In the genomic region with DNA sequence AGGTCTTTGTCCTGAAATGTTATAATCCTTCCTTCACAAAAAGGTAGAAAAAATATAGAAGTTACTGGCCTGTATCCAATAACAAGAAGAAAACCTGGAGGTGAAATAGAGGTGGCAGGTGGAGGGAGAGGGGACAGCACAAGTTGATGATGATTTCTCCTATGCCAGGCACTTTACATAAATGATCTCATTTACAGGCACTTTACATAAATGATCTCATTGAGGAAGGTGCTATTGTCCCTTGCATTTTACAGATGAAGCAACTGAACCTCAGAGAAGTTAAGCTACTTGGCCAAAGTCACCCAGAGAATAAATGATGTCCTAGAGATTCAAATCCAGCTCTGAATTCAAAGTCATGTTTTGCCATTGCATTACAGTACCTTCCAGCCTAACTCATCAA, we compare ENCODE assay signal across 19 cellular contexts. TPM values are rescaled to one million over a fixed set of nuclear protein-coding genes. Genes with fewer than 3 reads are reported as not detected.
DNase-seq lines count a peak whose midpoint lies in the region; ATAC-seq, FAIRE-seq and TF ChIP-seq lines count a peak whose summit lies in the region.
"Had no signal": no experiment of that assay in that cellular context is flagged by ENCODE, and none has a peak within 500 bp of the region (broad histone marks: within the 10 kb centered on the region; RNA-seq: fewer than 3 reads in every experiment).

No MANE protein-coding gene starts in this region.

- no peak for FAIRE-seq in A549 (lab: Jason Lieb, UNC)

- TF ChIP-seq EP300 in A549 (IDR thresholded peaks at IDR 0.05) = no peak

- H3K27ac ChIP-seq in A549 = no peak overlapping the region
- peak overlapping the region; percentile 19; the same call in 1 of the 2 replicates for H3K27ac ChIP-seq in HEK293 (ENCODE audit: extremely low read depth, low read depth, low read length)
- H3K27ac ChIP-seq: BLaER1, SJCRH30 had no signal

- no peaks in the 10 kb centered on the region for H3K36me3 ChIP-seq in HEK293 (ENCODE audit: control insufficient read depth in 2 of 2, insufficient read depth in 1 of 2, low read length in 2 of 2)
- H3K36me3 ChIP-seq: BLaER1, SJCRH30 had no signal

- H3K4me3 Mint-ChIP-seq in brain = no peak overlapping the region
- no peak overlapping the region for H3K4me3 Mint-ChIP-seq in mesothelial cell of epicardium
- H3K4me3 Mint-ChIP-seq in stimulated activated naive CD8-positive, alpha-beta T cell treated with anti-CD3 and anti-CD28 coated beads, Interleukin-15, amount 100 ng/mL, for 72 hours = no peak overlapping the region
- H3K4me3 Mint-ChIP-seq: CD4-positive, alpha-beta T cell; HFFc6 had no signal

- no peak for TF ChIP-seq CTCF in A549 (IDR thresholded peaks at IDR 0.05)
- TF ChIP-seq CTCF in HEK293 (tag by site-specific recombination; IDR thresholded peaks at IDR 0.05) = no peak
- TF ChIP-seq CTCF in brain (conservative IDR thresholded peaks at IDR 0.05) = no peak
- TF ChIP-seq CTCF in mesothelial cell of epicardium (IDR thresholded peaks at IDR 0.05; ENCODE audit: unreplicated experiment) = no peak

- no peak for TF ChIP-seq RAD21 in A549 (conservative IDR thresholded peaks at IDR 0.05 in 1 of 2, IDR thresholded peaks at IDR 0.05 in 1 of 2)

- H3K36me3 Mint-ChIP-seq in brain (no peaks in the 10 kb centered on the region), mesothelial cell of epicardium (no peaks in the 10 kb centered on the region)

- TF ChIP-seq POLR2A in A549 (IDR thresholded peaks at IDR 0.05; ENCODE audit: low read length) = no peak

- CTCF ChIA-PET in A549 (lab: Yijun Ruan, JAX) = no interaction called here
- CTCF ChIA-PET in HEK293 (lab: Yijun Ruan, JAX) = interaction anchor here (1.6 kb wide), 1 partner anchor 50 kb away, joined by 4 read pairs; no protein-coding TSS in a partner anchor

- H3K27me3 Mint-ChIP-seq in brain = peaks cover 3% of the 10 kb centered on the region
- no peaks in the 10 kb centered on the region for H3K27me3 Mint-ChIP-seq in mesothelial cell of epicardium (ENCODE audit: low read depth)
- H3K27me3 Mint-ChIP-seq in stimulated activated naive CD8-positive, alpha-beta T cell treated with anti-CD3 and anti-CD28 coated beads, Interleukin-15, amount 100 ng/mL, for 72 hours = peaks cover 7% of the 10 kb centered on the region

- H3K9me3 Mint-ChIP-seq in brain = peaks cover 0 to 12% (median 0%) of the 10 kb centered on the region in 5 experiments
- peaks cover 9% of the 10 kb centered on the region for H3K9me3 Mint-ChIP-seq in mesothelial cell of epicardium
- no peaks in the 10 kb centered on the region for H3K9me3 Mint-ChIP-seq in stimulated activated naive CD8-positive, alpha-beta T cell treated with anti-CD3 and anti-CD28 coated beads, Interleukin-15, amount 100 ng/mL, for 72 hours
- H3K9me3 Mint-ChIP-seq: CD4-positive, alpha-beta T cell; HFFc6 had no signal

- H3K4me2 ChIP-seq in A549 = peak overlapping the region; percentile 36
- H3K4me2 ChIP-seq: BLaER1 had no signal

- H3K4me1 ChIP-seq in A549 (peaks cover 12% of the 10 kb centered on the region), HEK293 (ENCODE audit: control insufficient read depth, insufficient read depth, low read length) (peaks cover 14% of the 10 kb centered on the region)

- peak overlapping the region in 4 of 5 experiments; percentile 73 to 82 (median 80) for H3K27ac Mint-ChIP-seq in brain
- peak overlapping the region; percentile 85 for H3K27ac Mint-ChIP-seq in mesothelial cell of epicardium
- no peak overlapping the region for H3K27ac Mint-ChIP-seq in stimulated activated naive CD8-positive, alpha-beta T cell treated with anti-CD3 and anti-CD28 coated beads, Interleukin-15, amount 100 ng/mL, for 72 hours
- H3K27ac Mint-ChIP-seq: CD4-positive, alpha-beta T cell; HFFc6 had no signal

- DNase-seq in A549 (ENCODE audit: low read depth in 1 of 2, low spot score in 1 of 2) = no peak
- no peak for DNase-seq in mesothelial cell of epicardium (ENCODE audit: low spot score in 2 of 2, unreplicated experiment in 2 of 2)
- no peak for DNase-seq in stimulated activated naive CD8-positive, alpha-beta T cell treated with anti-CD3 and anti-CD28 coated beads, Interleukin-15, amount 100 ng/mL, for 72 hours
- DNase-seq in SIG-M5 treated with dmso at 0.1 percent for 504 hours (lab: John Stamatoyannopoulos, UW; ENCODE audit: unreplicated experiment) = no peak
- DNase-seq: CD4-positive, alpha-beta T cell; H7; KBM-7; MM.1S; NCI-H1048; NCI-H1436 treated with DMSO at 0.1 percent for 48 hours; NCI-H1930; NCI-H510A treated with DMSO at 0.1 percent for 48 hours; NCI-H748 treated with DMSO at 0.1 percent for 48 hours had no signal

- peaks cover 8% of the 10 kb centered on the region for H3K4me1 Mint-ChIP-seq in brain
- H3K4me1 Mint-ChIP-seq in mesothelial cell of epicardium = peaks cover 8% of the 10 kb centered on the region
- no peaks in the 10 kb centered on the region for H3K4me1 Mint-ChIP-seq in stimulated activated naive CD8-positive, alpha-beta T cell treated with anti-CD3 and anti-CD28 coated beads, Interleukin-15, amount 100 ng/mL, for 72 hours

- no peak overlapping the region for H3K4me3 ChIP-seq in A549
- no peak overlapping the region for H3K4me3 ChIP-seq in HEK293 (ENCODE audit: low read depth, low read length)
- H3K4me3 ChIP-seq: BLaER1, SJCRH30 had no signal

- H3K9me3 ChIP-seq in A549 = no peaks in the 10 kb centered on the region
- no peaks in the 10 kb centered on the region for H3K9me3 ChIP-seq in HEK293 (ENCODE audit: control insufficient read depth, insufficient read depth, low read depth, low read length)
- H3K9me3 ChIP-seq: BLaER1, SJCRH30 had no signal

- ATAC-seq in A549 (no peak), HG03139 (IDR thresholded peaks at IDR 0.05; ENCODE audit: unreplicated experiment) (no peak)
- no peak for ATAC-seq in stimulated activated naive CD8-positive, alpha-beta T cell treated with anti-CD3 and anti-CD28 coated beads, Interleukin-15, amount 100 ng/mL, for 72 hours

- POLR2A ChIA-PET in A549 (lab: Yijun Ruan, JAX) (no interaction called here), HEK293 (lab: Yijun Ruan, JAX) (interaction anchor here (0.7 kb wide), 2 partner anchors 28 to 1442 kb away, joined by 4 read pairs; no protein-coding TSS in a partner anchor)

TF ChIP-seq in A549, 52 proteins besides CTCF, POLR2A, EP300 and RAD21:
- TF ChIP-seq TP53 (CRISPR knock-in tag; IDR thresholded peaks at IDR 0.05) = no peak

TF ChIP-seq in HEK293, 187 proteins besides CTCF, POLR2A, EP300 and RAD21 (continues in another document):
- TF ChIP-seq FEZF1 (tag by site-specific recombination; IDR thresholded peaks at IDR 0.05) (no peak), ZBTB17 (tag by site-specific recombination; IDR thresholded peaks at IDR 0.05) (0 out of 2 replicates have a peak, but pooled peaks have one; percentile 13), ZXDB (tag by site-specific recombination; IDR thresholded peaks at IDR 0.05) (0 out of 2 replicates have a peak, but pooled peaks have one; percentile 5), ZNF677 (tag by site-specific recombination; IDR thresholded peaks at IDR 0.05) (no peak)
- TF ChIP-seq, protein P1, sequence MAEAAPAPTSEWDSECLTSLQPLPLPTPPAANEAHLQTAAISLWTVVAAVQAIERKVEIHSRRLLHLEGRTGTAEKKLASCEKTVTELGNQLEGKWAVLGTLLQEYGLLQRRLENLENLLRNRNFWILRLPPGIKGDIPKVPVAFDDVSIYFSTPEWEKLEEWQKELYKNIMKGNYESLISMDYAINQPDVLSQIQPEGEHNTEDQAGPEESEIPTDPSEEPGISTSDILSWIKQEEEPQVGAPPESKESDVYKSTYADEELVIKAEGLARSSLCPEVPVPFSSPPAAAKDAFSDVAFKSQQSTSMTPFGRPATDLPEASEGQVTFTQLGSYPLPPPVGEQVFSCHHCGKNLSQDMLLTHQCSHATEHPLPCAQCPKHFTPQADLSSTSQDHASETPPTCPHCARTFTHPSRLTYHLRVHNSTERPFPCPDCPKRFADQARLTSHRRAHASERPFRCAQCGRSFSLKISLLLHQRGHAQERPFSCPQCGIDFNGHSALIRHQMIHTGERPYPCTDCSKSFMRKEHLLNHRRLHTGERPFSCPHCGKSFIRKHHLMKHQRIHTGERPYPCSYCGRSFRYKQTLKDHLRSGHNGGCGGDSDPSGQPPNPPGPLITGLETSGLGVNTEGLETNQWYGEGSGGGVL (tag by site-specific recombination; IDR thresholded peaks at IDR 0.05) = peak; percentile 49
- TF ChIP-seq, protein P2, sequence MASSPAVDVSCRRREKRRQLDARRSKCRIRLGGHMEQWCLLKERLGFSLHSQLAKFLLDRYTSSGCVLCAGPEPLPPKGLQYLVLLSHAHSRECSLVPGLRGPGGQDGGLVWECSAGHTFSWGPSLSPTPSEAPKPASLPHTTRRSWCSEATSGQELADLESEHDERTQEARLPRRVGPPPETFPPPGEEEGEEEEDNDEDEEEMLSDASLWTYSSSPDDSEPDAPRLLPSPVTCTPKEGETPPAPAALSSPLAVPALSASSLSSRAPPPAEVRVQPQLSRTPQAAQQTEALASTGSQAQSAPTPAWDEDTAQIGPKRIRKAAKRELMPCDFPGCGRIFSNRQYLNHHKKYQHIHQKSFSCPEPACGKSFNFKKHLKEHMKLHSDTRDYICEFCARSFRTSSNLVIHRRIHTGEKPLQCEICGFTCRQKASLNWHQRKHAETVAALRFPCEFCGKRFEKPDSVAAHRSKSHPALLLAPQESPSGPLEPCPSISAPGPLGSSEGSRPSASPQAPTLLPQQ (tag by site-specific recombination; IDR thresholded peaks at IDR 0.05) = no peak

RNA-seq across cellular contexts. Expression of a gene that starts 7.1 kb away (rescaled TPM):
- 3.9 and 5.7 TPM in 2 replicates for polyA plus RNA-seq in A549 (2011; rRNA removed)
- polyA plus RNA-seq in A549 (2012; cell fraction: cytosol; rRNA removed) = 0.37 and 0.76 TPM in 2 replicates
- polyA plus RNA-seq in A549 (2012; cell fraction: nucleus; rRNA removed) = 0.61 and 0.87 TPM in 2 replicates
- polyA plus RNA-seq in A549 (2017; fragmentation: RNase III; extraction: RNeasy Plus Mini Kit Qiagen cat#74134 plus additional on column Dnase treatment) = 1.7 to 2.0 TPM (median 2.0 TPM) in 3 replicates
- polyA minus RNA-seq in A549 (2011; rRNA and poly(A)+ RNA removed) = 12.1 and 12.3 TPM in 2 replicates
- 6.8 TPM for polyA plus RNA-seq in brain (ENCODE audit: insufficient read depth, low read depth, low replicate concordance)
- 8.0 to 12.5 TPM (median 8.6 TPM) in 3 replicates for total RNA-seq in mesothelial cell of epicardium
- total RNA-seq: CD4-positive, alpha-beta T cell had no signal

RNA-seq across cellular contexts. Expression of a gene that starts 58.4 kb away (rescaled TPM):
- polyA plus RNA-seq in A549 (2011; rRNA removed) = 58.9 and 59.2 TPM in 2 replicates
- 7.8 and 9.6 TPM in 2 replicates for polyA plus RNA-seq in A549 (2012; cell fraction: cytosol; rRNA removed)
- polyA plus RNA-seq in A549 (2012; cell fraction: nucleus; rRNA removed) = 2.7 and 5.7 TPM in 2 replicates
- polyA plus RNA-seq in A549 (2017; fragmentation: RNase III; extraction: RNeasy Plus Mini Kit Qiagen cat#74134 plus additional on column Dnase treatment) = 26.6 to 27.8 TPM (median 26.9 TPM) in 3 replicates
- polyA minus RNA-seq in A549 (2011; rRNA and poly(A)+ RNA removed) = 22.9 and 24.3 TPM in 2 replicates
- polyA plus RNA-seq in brain (ENCODE audit: insufficient read depth, low read depth, low replicate concordance) = 19.2 TPM
- total RNA-seq in mesothelial cell of epicardium = 32.5 to 36.9 TPM (median 33.3 TPM) in 3 replicates

Comparison
In these comparisons a context has a peak if more than half of its experiments do, and no peak if none do; other contexts are left out.
1. H3K27ac Mint-ChIP-seq: peak in brain (4 of 5) and mesothelial cell of epicardium (single experiment); none in stimulated activated naive CD8-positive, alpha-beta T cell treated with anti-CD3 and anti-CD28 coated beads, Interleukin-15, amount 100 ng/mL, for 72 hours (0 of 2).